9 cellular contexts compared by ENCODE assay signal in the genomic region with DNA sequence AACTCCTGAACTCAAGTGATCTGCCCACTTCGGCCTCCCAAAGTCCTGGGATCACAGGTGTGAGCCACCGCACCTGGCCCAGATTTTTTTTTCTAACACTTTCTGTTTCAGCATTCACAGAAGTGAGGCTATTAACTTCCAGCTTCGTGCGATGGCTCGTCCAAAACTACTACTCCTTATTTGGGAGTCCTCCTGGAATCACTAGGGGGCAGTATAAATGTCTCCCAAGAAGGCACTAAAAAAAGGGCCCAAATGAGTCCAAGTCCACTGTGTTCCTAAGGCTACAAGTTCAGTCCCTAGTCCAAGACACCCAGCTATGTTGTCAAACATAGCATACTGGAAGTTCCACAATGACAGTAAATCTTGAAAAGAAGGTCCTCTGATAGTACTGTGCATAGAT.
DNase-seq lines count a peak whose midpoint lies in the region; ATAC-seq and TF ChIP-seq lines count a peak whose summit lies in the region.
"Had no signal": no experiment of that assay in that cellular context is flagged by ENCODE, and none has a peak within 500 bp of the region (broad histone marks: within the 10 kb centered on the region; RNA-seq: fewer than 3 reads in every experiment).

No MANE protein-coding gene starts in this region.

- peaks cover 16% of the 10 kb centered on the region for H3K4me1 ChIP-seq in osteoblast (ENCODE audit: insufficient read depth, low read length)

- H3K27me3 ChIP-seq in osteoblast (ENCODE audit: insufficient read depth, low read length), result no peaks in the 10 kb centered on the region

- no peaks in the 10 kb centered on the region for H3K9me3 ChIP-seq in osteoblast (ENCODE audit: low read depth, low read length)

- DNase-seq in GM10266 (ENCODE audit: extremely low spot score), result no peak
- peak; percentile 43 for DNase-seq in LHCN-M2 (ENCODE audit: low read depth)
- peak; percentile 7 for DNase-seq in cerebellar cortex (ENCODE audit: low spot score)
- no peak for DNase-seq in osteoblast (ENCODE audit: insufficient read length, low spot score, missing footprints)
- no peak for DNase-seq in stimulated activated naive CD4-positive, alpha-beta T cell (lab: John Stamatoyannopoulos, UW)
- no peak for DNase-seq in Ammon's horn (ENCODE audit: low spot score)
- DNase-seq: activated CD4-positive, alpha-beta T cell treated with anti-CD3 and anti-CD28 coated beads, Interleukin-2, amount 10 ng/mL, durations not matched to agents 24 days and 14 days; NCI-H1694 treated with DMSO at 0.1 percent for 48 hours had no signal

- H2AFZ ChIP-seq in osteoblast (ENCODE audit: low read length), result no peak overlapping the region

- no peaks in the 10 kb centered on the region for H3K79me2 ChIP-seq in osteoblast (ENCODE audit: insufficient read depth, low read length)

- no peak for ATAC-seq in GM19324 (IDR thresholded peaks at IDR 0.05; ENCODE audit: low FRiP score, unreplicated experiment)

- no peak overlapping the region for H3K4me2 ChIP-seq in osteoblast (ENCODE audit: insufficient read depth, low read length)

- no peaks in the 10 kb centered on the region for H4K20me1 ChIP-seq in osteoblast (ENCODE audit: insufficient read depth, low read length)

- H3K36me3 ChIP-seq in osteoblast (ENCODE audit: insufficient read depth, low read length), result no peaks in the 10 kb centered on the region

- no peak overlapping the region for H3K27ac ChIP-seq in osteoblast (ENCODE audit: low read depth, low read length)

- no peak overlapping the region for H3K4me3 ChIP-seq in osteoblast (ENCODE audit: insufficient read depth, low read length)

- peak; percentile 20 for TF ChIP-seq CTCF in GM10266 (IDR thresholded peaks at IDR 0.05; ENCODE audit: control insufficient read depth, insufficient read depth, low read depth, missing control alignments)
- TF ChIP-seq CTCF in osteoblast (IDR thresholded peaks at IDR 0.05; ENCODE audit: extremely low read depth, low read depth, low read length), result peak; percentile 36

Comparison
In these comparisons a context has a peak if more than half of its experiments do, and no peak if none do; other contexts are left out.
1. DNase-seq: peak in LHCN-M2 (single experiment) and cerebellar cortex (single experiment); none in GM10266 (single experiment), osteoblast (single experiment), stimulated activated naive CD4-positive, alpha-beta T cell (0 of 6) and Ammon's horn (single experiment).